1 cellular context compared by ENCODE assay signal in the genomic region with DNA sequence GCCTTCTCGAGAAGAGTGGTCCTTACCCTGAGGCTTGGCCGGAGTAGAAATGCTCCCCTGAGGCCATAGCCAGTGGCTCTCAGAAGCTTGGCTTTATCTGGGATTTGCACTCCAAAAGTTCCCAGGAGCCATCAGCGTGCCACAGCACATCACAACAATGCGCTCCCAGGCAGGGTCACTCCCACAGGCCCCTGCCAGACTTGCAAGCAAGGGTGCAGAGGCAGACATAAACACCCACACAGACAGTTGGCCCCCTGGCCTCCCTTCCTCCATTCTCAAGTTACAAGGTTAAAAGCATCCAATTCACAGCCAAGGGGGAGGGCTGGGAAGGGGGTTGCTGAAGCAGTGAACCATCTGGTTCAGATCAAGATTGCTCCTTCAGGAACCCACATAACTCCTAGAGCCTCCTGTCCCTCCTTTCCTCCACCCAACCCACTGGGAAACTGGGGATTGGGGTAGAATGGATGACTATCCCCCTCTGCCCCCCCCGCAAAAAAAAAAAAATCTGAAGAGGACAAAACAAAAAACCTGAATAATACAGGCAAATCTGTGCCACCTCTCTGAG.
A peak's percentile ranks its signal among the peaks of the same experiment; 100 is the strongest.
TF ChIP-seq lines count a peak whose summit lies in the region.

No MANE protein-coding gene starts in this region.

TF ChIP-seq in K562, 482 proteins besides CTCF, POLR2A, EP300 and RAD21 (continued from another document):
- TF ChIP-seq, protein P1, sequence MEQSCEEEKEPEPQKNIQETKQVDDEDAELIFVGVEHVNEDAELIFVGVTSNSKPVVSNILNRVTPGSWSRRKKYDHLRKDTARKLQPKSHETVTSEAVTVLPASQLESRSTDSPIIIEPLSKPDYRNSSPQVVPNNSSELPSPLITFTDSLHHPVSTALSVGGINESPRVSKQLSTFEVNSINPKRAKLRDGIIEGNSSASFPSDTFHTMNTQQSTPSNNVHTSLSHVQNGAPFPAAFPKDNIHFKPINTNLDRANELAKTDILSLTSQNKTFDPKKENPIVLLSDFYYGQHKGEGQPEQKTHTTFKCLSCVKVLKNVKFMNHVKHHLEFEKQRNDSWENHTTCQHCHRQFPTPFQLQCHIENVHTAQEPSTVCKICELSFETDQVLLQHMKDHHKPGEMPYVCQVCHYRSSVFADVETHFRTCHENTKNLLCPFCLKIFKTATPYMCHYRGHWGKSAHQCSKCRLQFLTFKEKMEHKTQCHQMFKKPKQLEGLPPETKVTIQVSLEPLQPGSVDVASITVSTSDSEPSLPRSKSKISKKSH (CRISPR knock-in tag; IDR thresholded peaks at IDR 0.05): no peak
- TF ChIP-seq ZC3H4 (CRISPR knock-in tag; IDR thresholded peaks at IDR 0.05; ENCODE audit: borderline replicate concordance) (no peak), NBN (IDR thresholded peaks at IDR 0.05; ENCODE audit: low read depth) (no peak; the same call in 1 of the 2 replicates), TRIM28 (IDR thresholded peaks at IDR 0.05) (no peak), FOS (IDR thresholded peaks at IDR 0.05; ENCODE audit: extremely low read depth, insufficient read length) (no peak), CHD7 (IDR thresholded peaks at IDR 0.05; ENCODE audit: low read depth, low read length) (no peak), HMG20B (CRISPR knock-in tag; IDR thresholded peaks at IDR 0.05) (no peak), KLF1 (tag; IDR thresholded peaks at IDR 0.05) (no peak), RFX5 (IDR thresholded peaks at IDR 0.05; ENCODE audit: low read depth, low read length) (no peak), ZNF140 (CRISPR knock-in tag; IDR thresholded peaks at IDR 0.05) (no peak), POLR3A (IDR thresholded peaks at IDR 0.05; ENCODE audit: borderline replicate concordance, extremely low read depth, insufficient read depth, insufficient read length) (no peak), ILF3 (IDR thresholded peaks at IDR 0.05; ENCODE audit: borderline replicate concordance) (no peak), EGR1 (conservative IDR thresholded peaks at IDR 0.05) (peak; percentile 96), LARP7 (IDR thresholded peaks at IDR 0.05) (no peak), CEBPG (CRISPR knock-in tag; IDR thresholded peaks at IDR 0.05) (no peak), CEBPG (tag; conservative IDR thresholded peaks at IDR 0.05 in 1 of 2, IDR thresholded peaks at IDR 0.05 in 1 of 2) (no peak), HNRNPLL (IDR thresholded peaks at IDR 0.05; ENCODE audit: low read depth, low read length, poor library complexity, severe bottlenecking) (peak; percentile 24)
- TF ChIP-seq, protein P2, sequence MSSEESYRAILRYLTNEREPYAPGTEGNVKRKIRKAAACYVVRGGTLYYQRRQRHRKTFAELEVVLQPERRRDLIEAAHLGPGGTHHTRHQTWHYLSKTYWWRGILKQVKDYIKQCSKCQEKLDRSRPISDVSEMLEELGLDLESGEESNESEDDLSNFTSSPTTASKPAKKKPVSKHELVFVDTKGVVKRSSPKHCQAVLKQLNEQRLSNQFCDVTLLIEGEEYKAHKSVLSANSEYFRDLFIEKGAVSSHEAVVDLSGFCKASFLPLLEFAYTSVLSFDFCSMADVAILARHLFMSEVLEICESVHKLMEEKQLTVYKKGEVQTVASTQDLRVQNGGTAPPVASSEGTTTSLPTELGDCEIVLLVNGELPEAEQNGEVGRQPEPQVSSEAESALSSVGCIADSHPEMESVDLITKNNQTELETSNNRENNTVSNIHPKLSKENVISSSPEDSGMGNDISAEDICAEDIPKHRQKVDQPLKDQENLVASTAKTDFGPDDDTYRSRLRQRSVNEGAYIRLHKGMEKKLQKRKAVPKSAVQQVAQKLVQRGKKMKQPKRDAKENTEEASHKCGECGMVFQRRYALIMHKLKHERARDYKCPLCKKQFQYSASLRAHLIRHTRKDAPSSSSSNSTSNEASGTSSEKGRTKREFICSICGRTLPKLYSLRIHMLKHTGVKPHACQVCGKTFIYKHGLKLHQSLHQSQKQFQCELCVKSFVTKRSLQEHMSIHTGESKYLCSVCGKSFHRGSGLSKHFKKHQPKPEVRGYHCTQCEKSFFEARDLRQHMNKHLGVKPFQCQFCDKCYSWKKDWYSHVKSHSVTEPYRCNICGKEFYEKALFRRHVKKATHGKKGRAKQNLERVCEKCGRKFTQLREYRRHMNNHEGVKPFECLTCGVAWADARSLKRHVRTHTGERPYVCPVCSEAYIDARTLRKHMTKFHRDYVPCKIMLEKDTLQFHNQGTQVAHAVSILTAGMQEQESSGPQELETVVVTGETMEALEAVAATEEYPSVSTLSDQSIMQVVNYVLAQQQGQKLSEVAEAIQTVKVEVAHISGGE (CRISPR knock-in tag; IDR thresholded peaks at IDR 0.05): no peak
- TF ChIP-seq, protein P3, sequence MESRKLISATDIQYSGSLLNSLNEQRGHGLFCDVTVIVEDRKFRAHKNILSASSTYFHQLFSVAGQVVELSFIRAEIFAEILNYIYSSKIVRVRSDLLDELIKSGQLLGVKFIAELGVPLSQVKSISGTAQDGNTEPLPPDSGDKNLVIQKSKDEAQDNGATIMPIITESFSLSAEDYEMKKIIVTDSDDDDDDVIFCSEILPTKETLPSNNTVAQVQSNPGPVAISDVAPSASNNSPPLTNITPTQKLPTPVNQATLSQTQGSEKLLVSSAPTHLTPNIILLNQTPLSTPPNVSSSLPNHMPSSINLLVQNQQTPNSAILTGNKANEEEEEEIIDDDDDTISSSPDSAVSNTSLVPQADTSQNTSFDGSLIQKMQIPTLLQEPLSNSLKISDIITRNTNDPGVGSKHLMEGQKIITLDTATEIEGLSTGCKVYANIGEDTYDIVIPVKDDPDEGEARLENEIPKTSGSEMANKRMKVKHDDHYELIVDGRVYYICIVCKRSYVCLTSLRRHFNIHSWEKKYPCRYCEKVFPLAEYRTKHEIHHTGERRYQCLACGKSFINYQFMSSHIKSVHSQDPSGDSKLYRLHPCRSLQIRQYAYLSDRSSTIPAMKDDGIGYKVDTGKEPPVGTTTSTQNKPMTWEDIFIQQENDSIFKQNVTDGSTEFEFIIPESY (CRISPR knock-in tag; IDR thresholded peaks at IDR 0.05): no peak
- TF ChIP-seq, protein P4, sequence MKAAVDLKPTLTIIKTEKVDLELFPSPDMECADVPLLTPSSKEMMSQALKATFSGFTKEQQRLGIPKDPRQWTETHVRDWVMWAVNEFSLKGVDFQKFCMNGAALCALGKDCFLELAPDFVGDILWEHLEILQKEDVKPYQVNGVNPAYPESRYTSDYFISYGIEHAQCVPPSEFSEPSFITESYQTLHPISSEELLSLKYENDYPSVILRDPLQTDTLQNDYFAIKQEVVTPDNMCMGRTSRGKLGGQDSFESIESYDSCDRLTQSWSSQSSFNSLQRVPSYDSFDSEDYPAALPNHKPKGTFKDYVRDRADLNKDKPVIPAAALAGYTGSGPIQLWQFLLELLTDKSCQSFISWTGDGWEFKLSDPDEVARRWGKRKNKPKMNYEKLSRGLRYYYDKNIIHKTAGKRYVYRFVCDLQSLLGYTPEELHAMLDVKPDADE (conservative IDR thresholded peaks at IDR 0.05; ENCODE audit: control insufficient read depth, low read depth, low read length): 0 out of 2 replicates have a peak, but pooled peaks have one; percentile 21
- TF ChIP-seq, protein P5, sequence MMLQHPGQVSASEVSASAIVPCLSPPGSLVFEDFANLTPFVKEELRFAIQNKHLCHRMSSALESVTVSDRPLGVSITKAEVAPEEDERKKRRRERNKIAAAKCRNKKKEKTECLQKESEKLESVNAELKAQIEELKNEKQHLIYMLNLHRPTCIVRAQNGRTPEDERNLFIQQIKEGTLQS (IDR thresholded peaks at IDR 0.05): no peak
- TF ChIP-seq, protein P5 (CRISPR knock-in tag; conservative IDR thresholded peaks at IDR 0.05): 0 out of 2 replicates have a peak, but pooled peaks have one; percentile 28
